In the genomic region with DNA sequence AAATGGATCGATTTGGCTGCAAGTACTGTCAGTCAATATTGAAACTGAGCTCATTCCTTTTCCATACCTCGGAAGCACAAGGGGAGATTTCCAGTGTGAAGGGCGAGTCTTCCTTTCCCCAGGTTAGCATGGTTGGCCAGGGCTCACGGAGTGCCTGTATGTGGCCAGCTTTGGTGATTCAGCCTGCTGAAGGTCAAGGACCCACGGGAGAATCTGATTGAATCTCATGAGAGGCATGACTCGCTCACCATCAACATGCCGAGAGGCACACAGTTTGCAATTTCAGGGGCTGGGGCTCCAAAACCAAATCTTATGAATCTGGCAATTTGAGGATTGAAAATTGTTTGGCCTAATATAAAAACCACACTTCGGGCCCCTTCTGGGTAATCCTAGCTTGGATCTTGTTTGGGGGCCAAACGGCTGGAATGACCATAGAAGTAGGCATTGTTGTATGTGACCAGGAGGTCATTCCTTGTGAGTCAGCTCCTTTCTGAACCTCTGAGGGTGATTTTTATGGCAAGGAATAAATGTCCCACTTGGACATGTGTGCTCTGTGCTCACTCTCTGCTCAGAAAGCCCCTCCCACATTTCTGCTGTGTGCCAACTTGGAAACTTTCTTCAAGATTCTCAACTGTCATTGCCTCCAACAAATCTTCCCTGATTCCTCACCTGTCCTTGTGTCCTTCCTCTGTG, we compare ENCODE assay signal across 1 cellular context.
TF ChIP-seq lines count a peak whose summit lies in the region.

No MANE protein-coding gene starts in this region.

TF ChIP-seq in SK-N-SH, 30 proteins besides CTCF, POLR2A, EP300 and RAD21 (continued from another document):
- TF ChIP-seq, protein P1, sequence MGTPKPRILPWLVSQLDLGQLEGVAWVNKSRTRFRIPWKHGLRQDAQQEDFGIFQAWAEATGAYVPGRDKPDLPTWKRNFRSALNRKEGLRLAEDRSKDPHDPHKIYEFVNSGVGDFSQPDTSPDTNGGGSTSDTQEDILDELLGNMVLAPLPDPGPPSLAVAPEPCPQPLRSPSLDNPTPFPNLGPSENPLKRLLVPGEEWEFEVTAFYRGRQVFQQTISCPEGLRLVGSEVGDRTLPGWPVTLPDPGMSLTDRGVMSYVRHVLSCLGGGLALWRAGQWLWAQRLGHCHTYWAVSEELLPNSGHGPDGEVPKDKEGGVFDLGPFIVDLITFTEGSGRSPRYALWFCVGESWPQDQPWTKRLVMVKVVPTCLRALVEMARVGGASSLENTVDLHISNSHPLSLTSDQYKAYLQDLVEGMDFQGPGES (IDR thresholded peaks at IDR 0.05; ENCODE audit: low read depth, low read length) = no peak
- TF ChIP-seq, protein P2, sequence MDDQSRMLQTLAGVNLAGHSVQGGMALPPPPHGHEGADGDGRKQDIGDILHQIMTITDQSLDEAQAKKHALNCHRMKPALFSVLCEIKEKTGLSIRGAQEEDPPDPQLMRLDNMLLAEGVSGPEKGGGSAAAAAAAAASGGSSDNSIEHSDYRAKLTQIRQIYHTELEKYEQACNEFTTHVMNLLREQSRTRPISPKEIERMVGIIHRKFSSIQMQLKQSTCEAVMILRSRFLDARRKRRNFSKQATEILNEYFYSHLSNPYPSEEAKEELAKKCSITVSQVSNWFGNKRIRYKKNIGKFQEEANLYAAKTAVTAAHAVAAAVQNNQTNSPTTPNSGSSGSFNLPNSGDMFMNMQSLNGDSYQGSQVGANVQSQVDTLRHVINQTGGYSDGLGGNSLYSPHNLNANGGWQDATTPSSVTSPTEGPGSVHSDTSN (IDR thresholded peaks at IDR 0.05) = peak; percentile 34
- TF ChIP-seq FOXJ3 (CRISPR knock-in tag; IDR thresholded peaks at IDR 0.05) = no peak
- no peak for TF ChIP-seq RCOR1 (IDR thresholded peaks at IDR 0.05; ENCODE audit: low read length)
- TF ChIP-seq NFIC (IDR thresholded peaks at IDR 0.05; ENCODE audit: borderline replicate concordance) = no peak; the same call in 1 of the 2 replicates
- TF ChIP-seq TEAD4 (IDR thresholded peaks at IDR 0.05; ENCODE audit: borderline replicate concordance, insufficient read depth) = no peak
- TF ChIP-seq EZH2phosphoT487 (IDR thresholded peaks at IDR 0.05; ENCODE audit: borderline replicate concordance, low read depth) = no peak
- TF ChIP-seq, protein P3, sequence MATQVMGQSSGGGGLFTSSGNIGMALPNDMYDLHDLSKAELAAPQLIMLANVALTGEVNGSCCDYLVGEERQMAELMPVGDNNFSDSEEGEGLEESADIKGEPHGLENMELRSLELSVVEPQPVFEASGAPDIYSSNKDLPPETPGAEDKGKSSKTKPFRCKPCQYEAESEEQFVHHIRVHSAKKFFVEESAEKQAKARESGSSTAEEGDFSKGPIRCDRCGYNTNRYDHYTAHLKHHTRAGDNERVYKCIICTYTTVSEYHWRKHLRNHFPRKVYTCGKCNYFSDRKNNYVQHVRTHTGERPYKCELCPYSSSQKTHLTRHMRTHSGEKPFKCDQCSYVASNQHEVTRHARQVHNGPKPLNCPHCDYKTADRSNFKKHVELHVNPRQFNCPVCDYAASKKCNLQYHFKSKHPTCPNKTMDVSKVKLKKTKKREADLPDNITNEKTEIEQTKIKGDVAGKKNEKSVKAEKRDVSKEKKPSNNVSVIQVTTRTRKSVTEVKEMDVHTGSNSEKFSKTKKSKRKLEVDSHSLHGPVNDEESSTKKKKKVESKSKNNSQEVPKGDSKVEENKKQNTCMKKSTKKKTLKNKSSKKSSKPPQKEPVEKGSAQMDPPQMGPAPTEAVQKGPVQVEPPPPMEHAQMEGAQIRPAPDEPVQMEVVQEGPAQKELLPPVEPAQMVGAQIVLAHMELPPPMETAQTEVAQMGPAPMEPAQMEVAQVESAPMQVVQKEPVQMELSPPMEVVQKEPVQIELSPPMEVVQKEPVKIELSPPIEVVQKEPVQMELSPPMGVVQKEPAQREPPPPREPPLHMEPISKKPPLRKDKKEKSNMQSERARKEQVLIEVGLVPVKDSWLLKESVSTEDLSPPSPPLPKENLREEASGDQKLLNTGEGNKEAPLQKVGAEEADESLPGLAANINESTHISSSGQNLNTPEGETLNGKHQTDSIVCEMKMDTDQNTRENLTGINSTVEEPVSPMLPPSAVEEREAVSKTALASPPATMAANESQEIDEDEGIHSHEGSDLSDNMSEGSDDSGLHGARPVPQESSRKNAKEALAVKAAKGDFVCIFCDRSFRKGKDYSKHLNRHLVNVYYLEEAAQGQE (IDR thresholded peaks at IDR 0.05; ENCODE audit: low read depth, low read length) = no peak
- TF ChIP-seq, protein P4, sequence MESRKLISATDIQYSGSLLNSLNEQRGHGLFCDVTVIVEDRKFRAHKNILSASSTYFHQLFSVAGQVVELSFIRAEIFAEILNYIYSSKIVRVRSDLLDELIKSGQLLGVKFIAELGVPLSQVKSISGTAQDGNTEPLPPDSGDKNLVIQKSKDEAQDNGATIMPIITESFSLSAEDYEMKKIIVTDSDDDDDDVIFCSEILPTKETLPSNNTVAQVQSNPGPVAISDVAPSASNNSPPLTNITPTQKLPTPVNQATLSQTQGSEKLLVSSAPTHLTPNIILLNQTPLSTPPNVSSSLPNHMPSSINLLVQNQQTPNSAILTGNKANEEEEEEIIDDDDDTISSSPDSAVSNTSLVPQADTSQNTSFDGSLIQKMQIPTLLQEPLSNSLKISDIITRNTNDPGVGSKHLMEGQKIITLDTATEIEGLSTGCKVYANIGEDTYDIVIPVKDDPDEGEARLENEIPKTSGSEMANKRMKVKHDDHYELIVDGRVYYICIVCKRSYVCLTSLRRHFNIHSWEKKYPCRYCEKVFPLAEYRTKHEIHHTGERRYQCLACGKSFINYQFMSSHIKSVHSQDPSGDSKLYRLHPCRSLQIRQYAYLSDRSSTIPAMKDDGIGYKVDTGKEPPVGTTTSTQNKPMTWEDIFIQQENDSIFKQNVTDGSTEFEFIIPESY (IDR thresholded peaks at IDR 0.05; ENCODE audit: borderline replicate concordance, low read depth) = no peak
- TF ChIP-seq, protein P5, sequence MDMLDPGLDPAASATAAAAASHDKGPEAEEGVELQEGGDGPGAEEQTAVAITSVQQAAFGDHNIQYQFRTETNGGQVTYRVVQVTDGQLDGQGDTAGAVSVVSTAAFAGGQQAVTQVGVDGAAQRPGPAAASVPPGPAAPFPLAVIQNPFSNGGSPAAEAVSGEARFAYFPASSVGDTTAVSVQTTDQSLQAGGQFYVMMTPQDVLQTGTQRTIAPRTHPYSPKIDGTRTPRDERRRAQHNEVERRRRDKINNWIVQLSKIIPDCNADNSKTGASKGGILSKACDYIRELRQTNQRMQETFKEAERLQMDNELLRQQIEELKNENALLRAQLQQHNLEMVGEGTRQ (IDR thresholded peaks at IDR 0.05; ENCODE audit: borderline replicate concordance, low read depth, low read length) = no peak
- TF ChIP-seq CHD2 (IDR thresholded peaks at IDR 0.05; ENCODE audit: low read length, partially characterized antibody) = no peak
- TF ChIP-seq SMC3 (IDR thresholded peaks at IDR 0.05; ENCODE audit: low read depth, low read length) = no peak
- no peak for TF ChIP-seq GABPA (IDR thresholded peaks at IDR 0.05; ENCODE audit: low read depth)
